Comparison of ENCODE assay signal across 1 cellular context in genomic region chr17:40548982-40549680, GRCh38.
TF ChIP-seq lines count a peak whose summit lies in the region.

No MANE protein-coding gene starts in this region.

TF ChIP-seq in SK-N-SH, 30 proteins besides CTCF, POLR2A, EP300 and RAD21 (continued from another document):
- TF ChIP-seq MAX (IDR thresholded peaks at IDR 0.05; ENCODE audit: low read depth) (no peak), CHD2 (IDR thresholded peaks at IDR 0.05; ENCODE audit: low read length, partially characterized antibody) (no peak), NRF1 (IDR thresholded peaks at IDR 0.05; ENCODE audit: low read depth, low read length) (no peak), GATA2 (CRISPR knock-in tag; IDR thresholded peaks at IDR 0.05) (no peak), RFX5 (IDR thresholded peaks at IDR 0.05; ENCODE audit: low read length) (no peak), GABPA (IDR thresholded peaks at IDR 0.05; ENCODE audit: low read depth) (no peak), RCOR1 (IDR thresholded peaks at IDR 0.05; ENCODE audit: low read length) (no peak)
